Comparison of ENCODE assay signal across 20 cellular contexts in the genomic region with DNA sequence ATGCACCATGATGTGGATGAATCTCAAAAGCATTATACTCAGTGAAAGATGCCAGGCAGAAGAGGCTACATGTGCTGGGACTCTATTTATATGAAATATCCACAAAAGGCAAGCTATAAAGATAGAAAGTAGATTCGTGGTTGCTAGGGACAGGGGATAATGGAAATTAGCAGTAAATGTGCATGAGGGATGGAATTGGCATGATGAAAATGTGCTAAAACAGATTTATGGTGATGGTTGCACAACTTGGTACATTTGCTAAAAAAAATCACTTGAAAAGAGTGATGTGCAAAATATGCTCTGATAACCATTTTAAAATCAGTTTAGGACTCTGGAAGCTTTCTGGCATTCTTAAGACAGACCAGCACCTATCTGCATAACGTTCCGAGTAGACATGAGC.
DNase-seq lines count a peak whose midpoint lies in the region; ATAC-seq, FAIRE-seq and TF ChIP-seq lines count a peak whose summit lies in the region.
"Had no signal": no experiment of that assay in that cellular context is flagged by ENCODE, and none has a peak within 500 bp of the region (broad histone marks: within the 10 kb centered on the region; RNA-seq: fewer than 3 reads in every experiment).

No MANE protein-coding gene starts in this region.

- no peaks in the 10 kb centered on the region for H3K79me2 ChIP-seq in PC-3 (ENCODE audit: low read length)

- no peaks in the 10 kb centered on the region for H3F3A ChIP-seq in PC-3 (ENCODE audit: low read length, unreplicated experiment)

- H3K4me3 ChIP-seq in AG10803 (ENCODE audit: low read length): no peak overlapping the region
- H3K4me3 ChIP-seq in fibroblast of the aortic adventitia (ENCODE audit: low read depth, low read length): no peak overlapping the region
- H3K4me3 ChIP-seq in skeletal muscle cell (ENCODE audit: low read depth, low read length): no peak overlapping the region
- no peak overlapping the region for H3K4me3 ChIP-seq in PC-3 (ENCODE audit: low read length)
- no peak overlapping the region for H3K4me3 ChIP-seq in ascending aorta
- no peak overlapping the region for H3K4me3 ChIP-seq in kidney (ENCODE audit: low read length in 2 of 2)
- H3K4me3 ChIP-seq: BLaER1 treated with 17β-estradiol and CSF1 and Interleukin-3, amounts not matched to agents 10 nM and 100 nM had no signal

- H3K27me3 ChIP-seq in PC-3 (ENCODE audit: low read length) (no peaks in the 10 kb centered on the region), ascending aorta (no peaks in the 10 kb centered on the region)
- H3K27me3 ChIP-seq: BLaER1 treated with 17β-estradiol and CSF1 and Interleukin-3, amounts not matched to agents 10 nM and 100 nM had no signal

- TF ChIP-seq CTCF in AG10803 (conservative IDR thresholded peaks at IDR 0.05; ENCODE audit: low read length) (no peak), fibroblast of the aortic adventitia (IDR thresholded peaks at IDR 0.05; ENCODE audit: insufficient read depth, low read length) (no peak), PC-3 (conservative IDR thresholded peaks at IDR 0.05; ENCODE audit: low read depth, low read length) (no peak), ascending aorta (IDR thresholded peaks at IDR 0.05) (no peak), kidney (IDR thresholded peaks at IDR 0.05; ENCODE audit: borderline replicate concordance, extremely low read depth, insufficient read depth) (no peak)

- CTCF ChIA-PET in PC-3 (lab: Charles Lee): interaction anchor here (0.7 kb wide), 1 partner anchor 15 kb away, joined by 3 read pairs; no protein-coding TSS in a partner anchor

- no peak for ATAC-seq in GM18907 (IDR thresholded peaks at IDR 0.05; ENCODE audit: unreplicated experiment)
- no peak for ATAC-seq in PC-3
- ATAC-seq: CD8-positive, alpha-beta T cell; HCT116 had no signal

- H3K9me3 ChIP-seq in PC-3 (ENCODE audit: low read length) (no peaks in the 10 kb centered on the region), ascending aorta (no peaks in the 10 kb centered on the region), kidney (ENCODE audit: control insufficient read depth in 1 of 2, low read length in 2 of 2) (no peaks in the 10 kb centered on the region)

- POLR2A ChIA-PET in PC-3 (lab: Charles Lee; ENCODE audit: unreplicated experiment): no interaction called here

- H3K27ac ChIP-seq in PC-3 (ENCODE audit: low read length): no peak overlapping the region
- H3K27ac ChIP-seq in ascending aorta: no peak overlapping the region
- H3K27ac ChIP-seq in kidney (ENCODE audit: low read depth in 2 of 2, low read length in 2 of 2): no peak overlapping the region
- H3K27ac ChIP-seq: BLaER1 treated with 17β-estradiol and CSF1 and Interleukin-3, amounts not matched to agents 10 nM and 100 nM; HL-60 had no signal

- intact Hi-C loops in PC-3 (cut with micrococcal nuclease): no loop called here
- intact Hi-C loops in ascending aorta (cut with DNase I): no loop called here
- intact Hi-C loops in kidney (cut with DNase I): loop anchor here (10.0 kb wide), 1 partner anchor 734 kb away; no protein-coding TSS in a partner anchor

- peak; percentile 65 for DNase-seq in AG10803 (ENCODE audit: low read depth)
- peak; percentile 56 for DNase-seq in EH (ENCODE audit: low read depth)
- peak; percentile 20 for DNase-seq in fibroblast of the aortic adventitia (ENCODE audit: low read depth)
- peak; percentile 26 for DNase-seq in skeletal muscle cell (ENCODE audit: low read depth)
- DNase-seq in PC-3: no peak
- DNase-seq in ascending aorta (ENCODE audit: low spot score in 2 of 2): no peak
- DNase-seq in kidney: no peak
- DNase-seq: AML-193; Calu3; CD8-positive, alpha-beta T cell; DMS79 treated with DMSO at 0.1 percent for 48 hours; EL; GOT3; H7; HFFc6 had no signal

- no peak for FAIRE-seq in kidney (lab: Jason Lieb, UNC)
- FAIRE-seq: GM12891 had no signal

- no peaks in the 10 kb centered on the region for H3K9me2 ChIP-seq in PC-3 (replicated peaks; ENCODE audit: low read length)

- H3K9ac ChIP-seq in PC-3 (ENCODE audit: low read length): no peak overlapping the region
- H3K9ac ChIP-seq in kidney (ENCODE audit: low read length in 2 of 2): no peak overlapping the region
- H3K9ac ChIP-seq: BLaER1 treated with 17β-estradiol and CSF1 and Interleukin-3, amounts not matched to agents 10 nM and 100 nM had no signal

- no peak overlapping the region for H3K4me2 ChIP-seq in PC-3 (ENCODE audit: low read length)
- H3K4me2 ChIP-seq: BLaER1 treated with 17β-estradiol and CSF1 and Interleukin-3, amounts not matched to agents 10 nM and 100 nM had no signal

- no peaks in the 10 kb centered on the region for H3K4me1 ChIP-seq in PC-3 (ENCODE audit: insufficient read depth, low read length)
- no peaks in the 10 kb centered on the region for H3K4me1 ChIP-seq in ascending aorta
- no peaks in the 10 kb centered on the region for H3K4me1 ChIP-seq in kidney (ENCODE audit: control insufficient read depth in 1 of 2, insufficient read depth in 1 of 2, low read depth in 1 of 2, low read length in 2 of 2)
- H3K4me1 ChIP-seq: BLaER1 treated with 17β-estradiol and CSF1 and Interleukin-3, amounts not matched to agents 10 nM and 100 nM had no signal

- no TSS peak for BruUV-seq in PC-3 (replicated peaks; lab: Mats Ljungman, UMichigan)

- H2AFZ ChIP-seq in PC-3 (ENCODE audit: low read length): no peak overlapping the region

- H4K20me1 ChIP-seq in PC-3 (ENCODE audit: low read length): no peaks in the 10 kb centered on the region
- H4K20me1 ChIP-seq: BLaER1 treated with 17β-estradiol and CSF1 and Interleukin-3, amounts not matched to agents 10 nM and 100 nM had no signal

- H3K36me3 ChIP-seq in PC-3 (ENCODE audit: low read depth, low read length) (no peaks in the 10 kb centered on the region), ascending aorta (no peaks in the 10 kb centered on the region), kidney (ENCODE audit: control insufficient read depth in 1 of 2, insufficient read depth in 2 of 2, low read length in 2 of 2) (no peaks in the 10 kb centered on the region)
- H3K36me3 ChIP-seq: BLaER1 treated with 17β-estradiol and CSF1 and Interleukin-3, amounts not matched to agents 10 nM and 100 nM had no signal

Comparison
In these comparisons a context has a peak if more than half of its experiments do, and no peak if none do; other contexts are left out.
1. DNase-seq: peak in AG10803 (single experiment), EH (single experiment), fibroblast of the aortic adventitia (single experiment) and skeletal muscle cell (single experiment); none in PC-3 (single experiment), ascending aorta (0 of 2) and kidney (single experiment).